In genomic region chr3:13353936-13354542, GRCh38 we compare ENCODE assay signal across 13 cellular contexts.
DNase-seq lines count a peak whose midpoint lies in the region; ATAC-seq and TF ChIP-seq lines count a peak whose summit lies in the region.
"Had no signal": no experiment of that assay in that cellular context is flagged by ENCODE, and none has a peak within 500 bp of the region (broad histone marks: within the 10 kb centered on the region; RNA-seq: fewer than 3 reads in every experiment).

No MANE protein-coding gene starts in this region.

- peaks cover 6% of the 10 kb centered on the region for H3K27me3 Mint-ChIP-seq in endothelial cell (ENCODE audit: unreplicated experiment)
- H3K27me3 Mint-ChIP-seq in stimulated activated memory B cell treated with anti-CD40 and anti-IgM and Interleukin-4, amounts not matched to agents 10 μg/mL and 1 μg/mL and 100 μg/mL, for 72 hours = no peaks in the 10 kb centered on the region

- in situ Hi-C loops in Panc1 (cut with HindIII; ENCODE audit: low pct_unique_long_range_greater_than_20kb, low sequenced_read_pairs) = no loop called here

- H3K36me3 Mint-ChIP-seq in activated naive CD4-positive, alpha-beta T cell treated with anti-CD3 and anti-CD28 coated beads, Interleukin-2, amount 50 U/mL, for 72 hours = peaks cover 36 to 40% of the 10 kb centered on the region in 2 donors
- H3K36me3 Mint-ChIP-seq in endothelial cell (ENCODE audit: low read depth, unreplicated experiment) = no peaks in the 10 kb centered on the region
- H3K36me3 Mint-ChIP-seq in stimulated activated memory B cell treated with anti-CD40 and anti-IgM and Interleukin-4, amounts not matched to agents 10 μg/mL and 1 μg/mL and 100 μg/mL, for 72 hours = peaks cover 74% of the 10 kb centered on the region

- BruUV-seq in Panc1 (replicated peaks; lab: Mats Ljungman, UMichigan) = no TSS peak

- H3K27ac Mint-ChIP-seq in activated naive CD4-positive, alpha-beta T cell treated with anti-CD3 and anti-CD28 coated beads, Interleukin-2, amount 50 U/mL, for 72 hours = peak overlapping the region; percentile 55 to 93
- peak overlapping the region; percentile 30 for H3K27ac Mint-ChIP-seq in endothelial cell (ENCODE audit: unreplicated experiment)
- H3K27ac Mint-ChIP-seq in stimulated activated memory B cell treated with anti-CD40 and anti-IgM and Interleukin-4, amounts not matched to agents 10 μg/mL and 1 μg/mL and 100 μg/mL, for 72 hours = peak overlapping the region; percentile 81
- H3K27ac Mint-ChIP-seq: activated T-helper 1 cell treated with anti-CD3 and anti-CD28 coated beads, Interleukin-12 subunit alpha, Interleukin-12 subunit beta, Interleukin-2, Interleukin-4 antibody, amounts not matched to agents 30 ng/mL and 10 ng/mL and 1 ng/mL, durations not matched to agents 14 hours and 24 hours and 36 hours had no signal

- H3K4me1 ChIP-seq in Panc1 (ENCODE audit: control insufficient read depth, insufficient read depth, low read length) = no peaks in the 10 kb centered on the region
- H3K4me1 ChIP-seq: uterus had no signal

- H3K4me3 ChIP-seq in Panc1 (ENCODE audit: low read depth in 2 of 2, low read length in 2 of 2) = no peak overlapping the region
- H3K4me3 ChIP-seq: SJSA1, uterus had no signal

- no peaks in the 10 kb centered on the region for H3K27me3 ChIP-seq in Panc1 (ENCODE audit: control insufficient read depth, insufficient read depth, low read length)
- H3K27me3 ChIP-seq: SJSA1, uterus had no signal

- no peaks in the 10 kb centered on the region for H3K9me3 ChIP-seq in Panc1 (ENCODE audit: control insufficient read depth, insufficient read depth, low read depth, low read length)
- H3K9me3 ChIP-seq: SJSA1, uterus had no signal

- no peaks in the 10 kb centered on the region for H3K9me3 Mint-ChIP-seq in activated naive CD4-positive, alpha-beta T cell treated with anti-CD3 and anti-CD28 coated beads, Interleukin-2, amount 50 U/mL, for 72 hours
- H3K9me3 Mint-ChIP-seq in endothelial cell (ENCODE audit: unreplicated experiment) = no peaks in the 10 kb centered on the region
- H3K9me3 Mint-ChIP-seq in stimulated activated memory B cell treated with anti-CD40 and anti-IgM and Interleukin-4, amounts not matched to agents 10 μg/mL and 1 μg/mL and 100 μg/mL, for 72 hours = no peaks in the 10 kb centered on the region
- H3K9me3 Mint-ChIP-seq: activated T-helper 1 cell treated with anti-CD3 and anti-CD28 coated beads, Interleukin-12 subunit alpha, Interleukin-12 subunit beta, Interleukin-2, Interleukin-4 antibody, amounts not matched to agents 30 ng/mL and 10 ng/mL and 1 ng/mL, durations not matched to agents 14 hours and 24 hours and 36 hours had no signal

- DNase-seq in activated naive CD4-positive, alpha-beta T cell treated with anti-CD3 and anti-CD28 coated beads, Interleukin-2, amount 50 U/mL, for 72 hours (ENCODE audit: low spot score in 2 of 2) = no peak
- DNase-seq in activated naive CD4-positive, alpha-beta T cell (lab: John Stamatoyannopoulos, UW) = no peak
- DNase-seq in Panc1 (ENCODE audit: low read depth, low spot score) (no peak), endothelial cell (ENCODE audit: low spot score) (peak; percentile 52), DMS 273 (lab: John Stamatoyannopoulos, UW; ENCODE audit: unreplicated experiment) (no peak), T-helper 2 cell (no peak)
- DNase-seq in stimulated activated CD4-positive, alpha-beta T cell treated with anti-CD3 and anti-CD28 coated beads, Interleukin-1b, Interleukin-23, amount 100 ng/mL, for 48 hours = no peak
- DNase-seq: midbrain, NCI-H1417 treated with DMSO at 0.1 percent for 48 hours, uterus had no signal

- peak overlapping the region; percentile 56 for H3K4me3 Mint-ChIP-seq in endothelial cell (ENCODE audit: unreplicated experiment)
- H3K4me3 Mint-ChIP-seq in stimulated activated memory B cell treated with anti-CD40 and anti-IgM and Interleukin-4, amounts not matched to agents 10 μg/mL and 1 μg/mL and 100 μg/mL, for 72 hours = no peak overlapping the region
- H3K4me3 Mint-ChIP-seq: activated T-helper 1 cell treated with anti-CD3 and anti-CD28 coated beads, Interleukin-12 subunit alpha, Interleukin-12 subunit beta, Interleukin-2, Interleukin-4 antibody, amounts not matched to agents 30 ng/mL and 10 ng/mL and 1 ng/mL, durations not matched to agents 14 hours and 24 hours and 36 hours had no signal

- H3K27ac ChIP-seq in Panc1 (ENCODE audit: low read length) = no peak overlapping the region
- H3K27ac ChIP-seq: SJSA1, uterus had no signal

- H3K4me1 Mint-ChIP-seq in endothelial cell (ENCODE audit: unreplicated experiment) = peaks cover 15% of the 10 kb centered on the region
- peaks cover 30% of the 10 kb centered on the region for H3K4me1 Mint-ChIP-seq in stimulated activated memory B cell treated with anti-CD40 and anti-IgM and Interleukin-4, amounts not matched to agents 10 μg/mL and 1 μg/mL and 100 μg/mL, for 72 hours

- no peak for ATAC-seq in activated naive CD4-positive, alpha-beta T cell treated with anti-CD3 and anti-CD28 coated beads, Interleukin-2, amount 50 U/mL, for 72 hours
- 0 out of 2 replicates have a peak, but pooled peaks have one; percentile 56 for ATAC-seq in Panc1
- ATAC-seq in stimulated activated memory B cell treated with anti-CD40 and anti-IgM and Interleukin-4, amounts not matched to agents 10 μg/mL and 1 μg/mL and 100 μg/mL, for 72 hours = no peak

- CTCF ChIA-PET in Panc1 (lab: Charles Lee) = interaction anchor here (2.0 kb wide), 1 partner anchor 99 kb away, joined by 6 read pairs; no protein-coding TSS in a partner anchor

- TF ChIP-seq CTCF in Panc1 (IDR thresholded peaks at IDR 0.05) = no peak; the same call in 1 of the 2 replicates
- no peak for TF ChIP-seq CTCF in endothelial cell (IDR thresholded peaks at IDR 0.05; ENCODE audit: unreplicated experiment)

- intact Hi-C loops in Panc1 (cut with micrococcal nuclease; ENCODE audit: unreplicated experiment) = no loop called here

- no peaks in the 10 kb centered on the region for H3K36me3 ChIP-seq in Panc1 (ENCODE audit: control insufficient read depth, insufficient read depth, low read length)
- H3K36me3 ChIP-seq: SJSA1, uterus had no signal

- POLR2A ChIA-PET in Panc1 (lab: Charles Lee) = no interaction called here

Comparison
In these comparisons a context has a peak if more than half of its experiments do, and no peak if none do; other contexts are left out.
1. H3K27ac Mint-ChIP-seq: peak in every context shown above with its lines; median percentile 81 in stimulated activated memory B cell treated with anti-CD40 and anti-IgM and Interleukin-4, amounts not matched to agents 10 μg/mL and 1 μg/mL and 100 μg/mL, for 72 hours; 74 in activated naive CD4-positive, alpha-beta T cell treated with anti-CD3 and anti-CD28 coated beads, Interleukin-2, amount 50 U/mL, for 72 hours; 30 in endothelial cell.